In the genomic region with DNA sequence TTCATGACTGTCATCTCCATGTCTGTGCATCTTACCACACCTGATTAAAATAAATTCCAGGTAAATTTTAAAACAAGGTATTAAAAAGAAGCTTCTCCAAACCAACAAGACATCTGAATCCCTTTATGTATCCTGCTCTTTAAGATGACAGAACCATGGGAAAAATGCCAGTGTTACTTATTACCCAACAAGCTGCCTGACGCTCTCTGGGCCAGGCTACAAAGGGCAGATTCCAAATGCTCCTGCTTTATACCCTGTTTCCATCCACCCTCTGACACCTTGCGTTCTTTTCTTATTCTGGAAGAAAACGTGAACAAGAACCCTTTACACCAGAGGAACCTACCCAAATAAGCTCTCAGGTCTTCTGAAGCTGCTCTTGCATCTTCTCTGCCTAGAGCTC, we compare ENCODE assay signal across 19 cellular contexts.
"Had no signal": no experiment of that assay in that cellular context is flagged by ENCODE, and none has a peak within 500 bp of the region (broad histone marks: within the 10 kb centered on the region; RNA-seq: fewer than 3 reads in every experiment).

No MANE protein-coding gene starts in this region.

- DNase-seq: IMR-90, Karpas-422, KG1, MG63, NCI-H1092, NCI-H1105 treated with DMSO at 0.1 percent for 48 hours, NCI-H1417 treated with DMSO at 0.1 percent for 48 hours, NCI-H146, NCI-H1694 treated with DMSO at 0.1 percent for 48 hours, NCI-H1930, NCI-H2081, NCI-H2107, NCI-H2227 treated with DMSO at 0.1 percent for 48 hours, NCI-H524, NCI-H69, NCI-H774, Right ventricle myocardium superior, RPMI8226, SK-N-SH had no signal

- H3K9me3 ChIP-seq: MG63, SK-N-SH had no signal

- H3K27me3 ChIP-seq: MG63 had no signal

- H3K36me3 ChIP-seq: MG63 had no signal

- H3K4me3 ChIP-seq: MG63 had no signal
